Comparison of ENCODE assay signal across 2 cellular contexts in genomic region chr10:94213980-94214379, GRCh38.
TF ChIP-seq lines count a peak whose summit lies in the region.

No MANE protein-coding gene starts in this region.

TF ChIP-seq in liver, 16 proteins besides CTCF, POLR2A, EP300 and RAD21 (continued from another document):
- no peak for TF ChIP-seq REST (IDR thresholded peaks at IDR 0.05)
- TF ChIP-seq MAX (IDR thresholded peaks at IDR 0.05) = no peak
- no peak for TF ChIP-seq FOXA2 (IDR thresholded peaks at IDR 0.05)
- no peak for TF ChIP-seq GABPA (IDR thresholded peaks at IDR 0.05 in 1 of 2, conservative IDR thresholded peaks at IDR 0.05 in 1 of 2)
- no peak for TF ChIP-seq HNF4G (IDR thresholded peaks at IDR 0.05)
- TF ChIP-seq HNF4A (conservative IDR thresholded peaks at IDR 0.05) = no peak
- TF ChIP-seq YY1 (IDR thresholded peaks at IDR 0.05) = no peak
- TF ChIP-seq TAF1 (conservative IDR thresholded peaks at IDR 0.05) = no peak
- TF ChIP-seq NR2F2 (IDR thresholded peaks at IDR 0.05) = no peak
- TF ChIP-seq EGR1 (IDR thresholded peaks at IDR 0.05; ENCODE audit: low read depth in 2 of 2) = no peak
- no peak for TF ChIP-seq SP1 (IDR thresholded peaks at IDR 0.05)
- no peak for TF ChIP-seq ATF3 (IDR thresholded peaks at IDR 0.05)
TF ChIP-seq in liver: peak in this region for 0.

TF ChIP-seq in HepG2, 621 proteins besides CTCF, POLR2A, EP300 and RAD21 (continued from another document):
- TF ChIP-seq, protein P1, sequence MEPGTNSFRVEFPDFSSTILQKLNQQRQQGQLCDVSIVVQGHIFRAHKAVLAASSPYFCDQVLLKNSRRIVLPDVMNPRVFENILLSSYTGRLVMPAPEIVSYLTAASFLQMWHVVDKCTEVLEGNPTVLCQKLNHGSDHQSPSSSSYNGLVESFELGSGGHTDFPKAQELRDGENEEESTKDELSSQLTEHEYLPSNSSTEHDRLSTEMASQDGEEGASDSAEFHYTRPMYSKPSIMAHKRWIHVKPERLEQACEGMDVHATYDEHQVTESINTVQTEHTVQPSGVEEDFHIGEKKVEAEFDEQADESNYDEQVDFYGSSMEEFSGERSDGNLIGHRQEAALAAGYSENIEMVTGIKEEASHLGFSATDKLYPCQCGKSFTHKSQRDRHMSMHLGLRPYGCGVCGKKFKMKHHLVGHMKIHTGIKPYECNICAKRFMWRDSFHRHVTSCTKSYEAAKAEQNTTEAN (CRISPR knock-in tag; conservative IDR thresholded peaks at IDR 0.05) = no peak
- no peak for TF ChIP-seq ZNF256 (CRISPR knock-in tag; conservative IDR thresholded peaks at IDR 0.05)
